In the genomic region with DNA sequence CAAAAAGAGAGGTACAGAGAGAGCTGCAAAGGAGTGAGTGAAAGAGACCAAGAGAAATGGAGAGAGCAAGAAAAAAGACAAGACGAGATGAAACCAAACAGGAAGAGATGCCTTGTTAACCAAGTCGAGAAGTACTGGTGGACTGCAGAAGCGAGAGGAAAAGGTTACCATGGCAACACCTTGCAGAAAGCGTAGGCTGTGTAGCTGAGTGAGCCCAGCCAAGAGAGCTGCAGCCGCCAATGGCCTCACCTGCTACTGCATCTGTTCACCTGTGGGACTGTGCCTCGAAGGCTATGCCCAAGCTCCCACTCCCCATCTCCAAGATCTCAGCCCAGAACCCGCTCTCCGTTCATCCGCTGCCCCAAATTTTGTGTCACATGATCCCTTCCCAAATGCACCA, we compare ENCODE assay signal across 13 cellular contexts.
DNase-seq lines count a peak whose midpoint lies in the region; ATAC-seq and TF ChIP-seq lines count a peak whose summit lies in the region.
"Had no signal": no experiment of that assay in that cellular context is flagged by ENCODE, and none has a peak within 500 bp of the region (broad histone marks: within the 10 kb centered on the region; RNA-seq: fewer than 3 reads in every experiment).

No MANE protein-coding gene starts in this region.

- H3K36me3 ChIP-seq in CD8-positive, alpha-beta memory T cell (ENCODE audit: insufficient read depth, low read length), result no peaks in the 10 kb centered on the region
- H3K36me3 ChIP-seq in adrenal gland (replicated peaks in 1 of 2), result no peaks in the 10 kb centered on the region

- H3K4me3 Mint-ChIP-seq in CD8-positive, alpha-beta memory T cell, result peak overlapping the region in 3 of 7 donors; percentile 3 to 21 (median 13)
- no peak overlapping the region for H3K4me3 Mint-ChIP-seq in osteocyte (ENCODE audit: unreplicated experiment)
- H3K4me3 Mint-ChIP-seq: nephron progenitor cell had no signal

- peak overlapping the region in 5 of 8 donors; percentile 13 to 79 (median 29) for H3K27ac Mint-ChIP-seq in CD8-positive, alpha-beta memory T cell
- H3K27ac Mint-ChIP-seq in osteocyte (ENCODE audit: unreplicated experiment), result no peak overlapping the region
- H3K27ac Mint-ChIP-seq: activated T-helper 2 cell treated with anti-CD3 and anti-CD28 coated beads, Interferon-gamma antibody, Interleukin-2, Interleukin-4, amounts not matched to agents 10 μg/mL and 5 μg/mL and 100 μg/mL, durations not matched to agents 14 hours and 24 hours and 36 hours; nephron progenitor cell had no signal

- H3K9me3 ChIP-seq in CD8-positive, alpha-beta memory T cell (ENCODE audit: low read length), result no peaks in the 10 kb centered on the region
- peaks cover 0 to 3% (median 0%) of the 10 kb centered on the region in 3 donors for H3K9me3 ChIP-seq in adrenal gland (replicated peaks in 1 of 3)

- no peaks in the 10 kb centered on the region for H3K9me3 Mint-ChIP-seq in CD8-positive, alpha-beta memory T cell
- H3K9me3 Mint-ChIP-seq in osteocyte (ENCODE audit: unreplicated experiment), result no peaks in the 10 kb centered on the region
- H3K9me3 Mint-ChIP-seq: activated T-helper 2 cell treated with anti-CD3 and anti-CD28 coated beads, Interferon-gamma antibody, Interleukin-2, Interleukin-4, amounts not matched to agents 10 μg/mL and 5 μg/mL and 100 μg/mL, durations not matched to agents 14 hours and 24 hours and 36 hours; nephron progenitor cell; T-cell had no signal

- CTCF ChIA-PET in CD8-positive, alpha-beta memory T cell (lab: Charles Lee), result no interaction called here

- POLR2A ChIA-PET in CD8-positive, alpha-beta memory T cell (lab: Charles Lee), result no interaction called here

- TF ChIP-seq POLR2A in adrenal gland (IDR thresholded peaks at IDR 0.05), result no peak

- ATAC-seq in GM19023 (IDR thresholded peaks at IDR 0.05; ENCODE audit: unreplicated experiment) (peak; percentile 71), HG03439 (IDR thresholded peaks at IDR 0.05; ENCODE audit: unreplicated experiment) (peak; percentile 67), GM21528 (IDR thresholded peaks at IDR 0.05; ENCODE audit: low FRiP score, unreplicated experiment) (no peak)

- 80 to 94% (median 84%) methylated on average over 9 of the region's 9 CpGs for WGBS in adrenal gland, 4 donors

- H3K4me1 ChIP-seq in CD8-positive, alpha-beta memory T cell (ENCODE audit: insufficient read depth, low read length), result peaks cover 6% of the 10 kb centered on the region
- no peaks in the 10 kb centered on the region for H3K4me1 ChIP-seq in adrenal gland (replicated peaks in 1 of 2)

- TF ChIP-seq CTCF in osteocyte (IDR thresholded peaks at IDR 0.05) (no peak), adrenal gland (IDR thresholded peaks at IDR 0.05) (no peak)

- no peaks in the 10 kb centered on the region for H3K27me3 ChIP-seq in CD8-positive, alpha-beta memory T cell (ENCODE audit: insufficient read depth, low read length, poor library complexity, severe bottlenecking)
- no peaks in the 10 kb centered on the region for H3K27me3 ChIP-seq in adrenal gland

- peak in 2 of 5 donors; percentile 3 to 14 for DNase-seq in CD8-positive, alpha-beta memory T cell
- DNase-seq in caudate nucleus (lab: John Stamatoyannopoulos, UW) (peak in 15 of 61 donors; percentile 4 to 72 (median 34)), osteocyte (ENCODE audit: extremely low spot score, unreplicated experiment) (no peak), AG08395 (ENCODE audit: low spot score) (no peak), adrenal gland (no peak)
- DNase-seq: effector memory CD4-positive, alpha-beta T cell; NCI-H226; nephron progenitor cell had no signal

- no peak overlapping the region for H3K27ac ChIP-seq in CD8-positive, alpha-beta memory T cell (ENCODE audit: low read depth, low read length)
- H3K27ac ChIP-seq in caudate nucleus (ENCODE audit: low read depth, low read length) (peak overlapping the region; percentile 64), adrenal gland (no peak overlapping the region)

- H3K36me3 Mint-ChIP-seq in CD8-positive, alpha-beta memory T cell, result peaks cover 2 to 15% (median 3%) of the 10 kb centered on the region in 3 donors
- peaks cover 10% of the 10 kb centered on the region for H3K36me3 Mint-ChIP-seq in osteocyte (ENCODE audit: unreplicated experiment)

- H3K4me3 ChIP-seq in CD8-positive, alpha-beta memory T cell (ENCODE audit: low read length), result no peak overlapping the region
- H3K4me3 ChIP-seq in adrenal gland, result no peak overlapping the region

- no peaks in the 10 kb centered on the region for H3K27me3 Mint-ChIP-seq in CD8-positive, alpha-beta memory T cell
- no peaks in the 10 kb centered on the region for H3K27me3 Mint-ChIP-seq in osteocyte (ENCODE audit: unreplicated experiment)
- H3K27me3 Mint-ChIP-seq: T-cell had no signal

- intact Hi-C loops in adrenal gland (cut with DNase I), result no loop called here

- H3K4me1 Mint-ChIP-seq in CD8-positive, alpha-beta memory T cell, result peaks cover 17 to 29% (median 25%) of the 10 kb centered on the region in 3 donors
- H3K4me1 Mint-ChIP-seq in osteocyte (ENCODE audit: unreplicated experiment), result peaks cover 23% of the 10 kb centered on the region
